Comparison of ENCODE assay signal across 30 cellular contexts in genomic region chr1:91065337-91065736, GRCh38.
"Had no signal": no experiment of that assay in that cellular context is flagged by ENCODE, and none has a peak within 500 bp of the region (broad histone marks: within the 10 kb centered on the region; RNA-seq: fewer than 3 reads in every experiment).

No MANE protein-coding gene starts in this region.

- H3K4me3 ChIP-seq: cardiac muscle cell had no signal

- H3K27ac Mint-ChIP-seq: activated CD4-positive, alpha-beta memory T cell treated with anti-CD3 and anti-CD28 coated beads, Interleukin-2, amount 10 ng/mL, durations not matched to agents 7 days and 5 days; activated CD8-positive, alpha-beta memory T cell treated with anti-CD3 and anti-CD28 coated beads, Interleukin-2, amount 10 ng/mL, durations not matched to agents 7 days and 5 days; activated naive CD8-positive, alpha-beta T cell treated with anti-CD3 and anti-CD28 coated beads for 36 hours had no signal

- H3K4me3 Mint-ChIP-seq: activated CD4-positive, alpha-beta memory T cell treated with anti-CD3 and anti-CD28 coated beads, Interleukin-2, amount 10 ng/mL, durations not matched to agents 7 days and 5 days; activated CD8-positive, alpha-beta memory T cell treated with anti-CD3 and anti-CD28 coated beads, Interleukin-2, amount 10 ng/mL, durations not matched to agents 7 days and 5 days; activated naive CD8-positive, alpha-beta T cell treated with anti-CD3 and anti-CD28 coated beads for 36 hours; central memory CD8-positive, alpha-beta T cell had no signal

- H3K36me3 ChIP-seq: cardiac muscle cell had no signal

- H3K36me3 Mint-ChIP-seq: activated CD8-positive, alpha-beta memory T cell treated with anti-CD3 and anti-CD28 coated beads, Interleukin-2, amount 10 ng/mL, durations not matched to agents 7 days and 5 days had no signal

- ATAC-seq: activated CD8-positive, alpha-beta memory T cell treated with anti-CD3 and anti-CD28 coated beads, Interleukin-2, amount 10 ng/mL, durations not matched to agents 7 days and 5 days had no signal

- H3K27me3 ChIP-seq: cardiac muscle cell had no signal

- H3K27ac ChIP-seq: cardiac muscle cell, KMS-11, VCaP had no signal

- H3K27me3 Mint-ChIP-seq: activated CD4-positive, alpha-beta memory T cell treated with anti-CD3 and anti-CD28 coated beads, Interleukin-2, amount 10 ng/mL, durations not matched to agents 7 days and 5 days; activated CD8-positive, alpha-beta memory T cell treated with anti-CD3 and anti-CD28 coated beads, Interleukin-2, amount 10 ng/mL, durations not matched to agents 7 days and 5 days had no signal

- H3K4me1 Mint-ChIP-seq: activated CD4-positive, alpha-beta memory T cell treated with anti-CD3 and anti-CD28 coated beads, Interleukin-2, amount 10 ng/mL, durations not matched to agents 7 days and 5 days; activated CD8-positive, alpha-beta memory T cell treated with anti-CD3 and anti-CD28 coated beads, Interleukin-2, amount 10 ng/mL, durations not matched to agents 7 days and 5 days; central memory CD8-positive, alpha-beta T cell had no signal

- DNase-seq: activated CD4-positive, alpha-beta memory T cell treated with anti-CD3 and anti-CD28 coated beads, Interleukin-2, amount 10 ng/mL, durations not matched to agents 7 days and 5 days; activated CD4-positive, alpha-beta T cell treated with anti-CD3 and anti-CD28 coated beads for 1 hour; activated CD4-positive, alpha-beta T cell treated with anti-CD3 and anti-CD28 coated beads for 48 hours; activated CD4-positive, CD25-positive, alpha-beta regulatory T cell; activated CD8-positive, alpha-beta memory T cell treated with anti-CD3 and anti-CD28 coated beads for 24 hours; activated CD8-positive, alpha-beta memory T cell treated with anti-CD3 and anti-CD28 coated beads, Interleukin-2, amount 10 ng/mL, durations not matched to agents 7 days and 5 days; activated CD8-positive, alpha-beta memory T cell treated with anti-CD3 and anti-CD28 coated beads, Interleukin-2, amount 50 U/mL, for 48 hours; activated effector memory CD4-positive, alpha-beta T cell treated with Interleukin-2 at 50 U/mL for 16 hours; activated naive CD4-positive, alpha-beta T cell treated with anti-CD3 and anti-CD28 coated beads, Interleukin-2, amount 50 U/mL, for 16 hours; activated naive CD8-positive, alpha-beta T cell treated with anti-CD3 and anti-CD28 coated beads for 36 hours; activated T-cell treated with anti-CD3 and anti-CD28 coated beads, Interleukin-2, amount 50 U/mL, for 48 hours; amniotic stem cell; aorta; NCI-H1092 treated with DMSO at 0.1 percent for 48 hours; NCI-H1417; NCI-H146; NCI-H187; NCI-H2081; NCI-H226; NCI-H524 treated with DMSO at 0.1 percent for 48 hours; OCI-M1; Right ventricle myocardium superior; SW 1271; T-helper 1 cell; T-helper 2 cell; T-helper 9 cell had no signal
